In genomic region chr3:52688266-52688665, GRCh38 we compare ENCODE assay signal across 14 cellular contexts. TPM values are rescaled to one million over a fixed set of nuclear protein-coding genes. Genes with fewer than 3 reads are reported as not detected.
DNase-seq lines count a peak whose midpoint lies in the region; ATAC-seq and TF ChIP-seq lines count a peak whose summit lies in the region.
"Had no signal": no experiment of that assay in that cellular context is flagged by ENCODE, and none has a peak within 500 bp of the region (broad histone marks: within the 10 kb centered on the region; RNA-seq: fewer than 3 reads in every experiment).

No MANE protein-coding gene starts in this region.

- no peak for TF ChIP-seq CTCF in CD8-positive, alpha-beta T cell (IDR thresholded peaks at IDR 0.05)
- no peak for TF ChIP-seq CTCF in LNCaP clone FGC (IDR thresholded peaks at IDR 0.05; ENCODE audit: control insufficient read depth, extremely low read depth, insufficient read depth)
- TF ChIP-seq CTCF in natural killer cell (IDR thresholded peaks at IDR 0.05) = no peak

- CTCF ChIA-PET in CD8-positive, alpha-beta T cell (lab: Charles Lee) = no interaction called here

- no peaks in the 10 kb centered on the region for H3K9me3 Mint-ChIP-seq in CD8-positive, alpha-beta T cell
- no peaks in the 10 kb centered on the region for H3K9me3 Mint-ChIP-seq in natural killer cell

- peaks cover 22% of the 10 kb centered on the region for H3K4me1 ChIP-seq in CD8-positive, alpha-beta T cell (ENCODE audit: insufficient read depth, low read length)

- no peaks in the 10 kb centered on the region for H3K9me3 ChIP-seq in CD8-positive, alpha-beta T cell (ENCODE audit: low read length)
- H3K9me3 ChIP-seq: neutrophil had no signal

- H3K4me1 Mint-ChIP-seq in CD8-positive, alpha-beta T cell (ENCODE audit: low read depth) = peaks cover 47% of the 10 kb centered on the region
- H3K4me1 Mint-ChIP-seq in natural killer cell = peaks cover 18 to 24% of the 10 kb centered on the region in 2 donors

- peak overlapping the region; percentile 28 for H3K27ac Mint-ChIP-seq in CD8-positive, alpha-beta T cell
- peak overlapping the region; percentile 24 to 65 for H3K27ac Mint-ChIP-seq in natural killer cell

- intact Hi-C loops in CD8-positive, alpha-beta T cell (cut with DNase I, micrococcal nuclease) = loop anchor here (5.0 to 10.0 kb wide), 4 partner anchors 153 to 1296 kb away; partner anchors contain the start of genes ACTR8 (in 1 of the 2), NT5DC2 (in 1 of the 2), RBM15B (in 1 of the 2) and SFMBT1 (in 1 of the 2)
- intact Hi-C loops in natural killer cell (cut with micrococcal nuclease) = no loop called here

- H3K4me3 ChIP-seq in CD8-positive, alpha-beta T cell (ENCODE audit: low read depth, low read length) = no peak overlapping the region
- H3K4me3 ChIP-seq in LNCaP clone FGC (ENCODE audit: low read depth, low read length) = peak overlapping the region; percentile 85
- H3K4me3 ChIP-seq: coronary artery had no signal

- H3K27me3 ChIP-seq in CD8-positive, alpha-beta T cell (ENCODE audit: insufficient read depth, low read length) = no peaks in the 10 kb centered on the region
- H3K27me3 ChIP-seq: neutrophil had no signal

- POLR2A ChIA-PET in CD8-positive, alpha-beta T cell (lab: Charles Lee) = interaction anchor here (0.5 to 2.1 kb wide), 2 partner anchors 17 to 43 kb away, joined by 3 to 8 read pairs; partner anchors contain the start of genes GLT8D1 and SPCS1

- ATAC-seq in CD8-positive, alpha-beta T cell = no peak
- ATAC-seq in natural killer cell = no peak
- no peak for ATAC-seq in GM21528 (IDR thresholded peaks at IDR 0.05; ENCODE audit: low FRiP score, unreplicated experiment)
- no peak for ATAC-seq in GM18511 (IDR thresholded peaks at IDR 0.05; ENCODE audit: unreplicated experiment)
- no peak for ATAC-seq in activated CD4-positive, CD25-positive, alpha-beta regulatory T cell treated with anti-CD3 and anti-CD28 coated beads, Interleukin-2, amount 50 U/mL, for 24 hours

- H3K36me3 Mint-ChIP-seq in CD8-positive, alpha-beta T cell = peaks cover 73% of the 10 kb centered on the region
- H3K36me3 Mint-ChIP-seq in natural killer cell = peaks cover 29% of the 10 kb centered on the region

- no peak overlapping the region for H3K4me3 Mint-ChIP-seq in CD8-positive, alpha-beta T cell
- H3K4me3 Mint-ChIP-seq in natural killer cell = no peak overlapping the region

- no peaks in the 10 kb centered on the region for H3K27me3 Mint-ChIP-seq in CD8-positive, alpha-beta T cell (ENCODE audit: low read depth)
- H3K27me3 Mint-ChIP-seq in natural killer cell (ENCODE audit: low read depth in 2 of 2) = no peaks in the 10 kb centered on the region

- no peak overlapping the region for H3K27ac ChIP-seq in CD8-positive, alpha-beta T cell (ENCODE audit: low read depth, low read length)
- H3K27ac ChIP-seq: coronary artery, neutrophil had no signal

- peaks cover 57% of the 10 kb centered on the region for H3K36me3 ChIP-seq in CD8-positive, alpha-beta T cell (ENCODE audit: insufficient read depth, low read length)

- no peak for DNase-seq in CD8-positive, alpha-beta T cell
- DNase-seq in LNCaP clone FGC (ENCODE audit: low read depth) (peak; percentile 94), amniotic epithelial cell (ENCODE audit: low read depth) (peak; percentile 34), natural killer cell (no peak)
- no peak for DNase-seq in activated CD4-positive, CD25-positive, alpha-beta regulatory T cell treated with anti-CD3 and anti-CD28 coated beads, Interleukin-2, amount 50 U/mL, for 72 hours
- DNase-seq: HCEC 1CT, islet precursor cell, KBM-7, NCI-H2081 treated with DMSO at 0.1 percent for 48 hours had no signal

RNA-seq across cellular contexts. Expression of gene GNL3, which starts 2.4 kb away (rescaled TPM):
- total RNA-seq in CD8-positive, alpha-beta T cell = 100 to 1,000 TPM; 110 to 113 TPM
- 10 to 100 TPM; 70.7 to 81.1 (median 70.9) TPM for total RNA-seq in natural killer cell

RNA-seq across cellular contexts. Expression of gene PBRM1, which starts 2.6 kb away (rescaled TPM):
- 10 to 100 TPM; 45.9 to 49.2 TPM for total RNA-seq in CD8-positive, alpha-beta T cell
- total RNA-seq in natural killer cell = 10 to 100 TPM; 70.2 to 79.7 (median 76.6) TPM

RNA-seq across cellular contexts. Expression of gene GLT8D1, which starts 17.3 kb away (rescaled TPM):
- 10 to 100 TPM in 1 of 2 experiments, 1 to 10 TPM in 1; 9.3 to 11.3 TPM for total RNA-seq in CD8-positive, alpha-beta T cell
- 10 to 100 TPM; 31.1 to 39.4 (median 38.2) TPM for total RNA-seq in natural killer cell

RNA-seq across cellular contexts. Expression of gene SPCS1, which starts 17.6 kb away (rescaled TPM):
- total RNA-seq in CD8-positive, alpha-beta T cell = 10 to 100 TPM; 58.5 to 59.6 TPM
- 10 to 100 TPM; 52.4 to 64.4 (median 57.3) TPM for total RNA-seq in natural killer cell

Comparison
In these comparisons a context has a peak if more than half of its experiments do, and no peak if none do; other contexts are left out.
1. DNase-seq: peak in LNCaP clone FGC (single experiment) and amniotic epithelial cell (single experiment); none in CD8-positive, alpha-beta T cell (0 of 7), natural killer cell (single experiment) and activated CD4-positive, CD25-positive, alpha-beta regulatory T cell treated with anti-CD3 and anti-CD28 coated beads, Interleukin-2, amount 50 U/mL, for 72 hours (single experiment).